Comparison of ENCODE assay signal across 8 cellular contexts in genomic region chr5:43602456-43602817, GRCh38. TPM values are rescaled to one million over a fixed set of nuclear protein-coding genes. Genes with fewer than 3 reads are reported as not detected.
DNase-seq lines count a peak whose midpoint lies in the region; ATAC-seq, FAIRE-seq and TF ChIP-seq lines count a peak whose summit lies in the region.

No MANE protein-coding gene starts in this region.

- H3K9me3 ChIP-seq in Caco-2 (no peaks in the 10 kb centered on the region), small intestine (ENCODE audit: control insufficient read depth, low read depth) (no peaks in the 10 kb centered on the region)

- no peaks in the 10 kb centered on the region for H3K27me3 ChIP-seq in Caco-2 (replicated peaks; ENCODE audit: control insufficient read depth, insufficient read depth, low read length)
- no peaks in the 10 kb centered on the region for H3K27me3 ChIP-seq in bronchial epithelial cell (ENCODE audit: control insufficient read depth, insufficient read depth, low read length)
- H3K27me3 ChIP-seq in small intestine (ENCODE audit: control insufficient read depth in 2 of 2, insufficient read depth in 2 of 2, low read length in 2 of 2): no peaks in the 10 kb centered on the region

- peaks cover 7% of the 10 kb centered on the region for H3K4me1 Mint-ChIP-seq in Caco-2 (ENCODE audit: low read depth, unreplicated experiment)

- peak; percentile 24 for ATAC-seq in GM21515 (IDR thresholded peaks at IDR 0.05; ENCODE audit: unreplicated experiment)

- H3K27me3 Mint-ChIP-seq in Caco-2 (ENCODE audit: insufficient read depth, unreplicated experiment): no peaks in the 10 kb centered on the region

- intact Hi-C loops in Caco-2 (cut with micrococcal nuclease; ENCODE audit: unreplicated experiment): loop anchor here (1.0 kb wide), 1 partner anchor 45 kb away; the partner anchor contains the start of gene PAIP1

- 0% methylated on average over 9 of the region's 9 CpGs for WGBS in small intestine, 3 donors

- BruUV-seq in Caco-2 (replicated peaks; lab: Mats Ljungman, UMichigan): TSS peak; percentile 50

- no peak for TF ChIP-seq CTCF in Caco-2 (IDR thresholded peaks at IDR 0.05; ENCODE audit: insufficient read depth in 1 of 2, low read depth in 1 of 2, low read length in 1 of 2, severe bottlenecking in 1 of 2, unreplicated experiment in 1 of 2)
- no peak for TF ChIP-seq CTCF in bronchial epithelial cell (IDR thresholded peaks at IDR 0.05; ENCODE audit: insufficient read depth, low read length, severe bottlenecking)

- CTCF ChIA-PET in Caco-2 (lab: Charles Lee): interaction anchor here (1.2 kb wide), 1 partner anchor 29 kb away, joined by 3 read pairs; no protein-coding TSS in a partner anchor

- peaks cover 23% of the 10 kb centered on the region for H3K36me3 Mint-ChIP-seq in Caco-2 (ENCODE audit: insufficient read depth, unreplicated experiment)

- H3K36me3 ChIP-seq in Caco-2 (ENCODE audit: control insufficient read depth, insufficient read depth, low read length) (no peaks in the 10 kb centered on the region; the same call in none of the 2 replicates), bronchial epithelial cell (ENCODE audit: control insufficient read depth, insufficient read depth, low read length) (no peaks in the 10 kb centered on the region), small intestine (ENCODE audit: control insufficient read depth in 2 of 2, insufficient read depth in 2 of 2, low read length in 2 of 2) (peaks cover 0 to 1% of the 10 kb centered on the region in 2 donors)

- no peaks in the 10 kb centered on the region for H3K9me3 Mint-ChIP-seq in Caco-2 (ENCODE audit: unreplicated experiment)

- H3K27ac Mint-ChIP-seq in Caco-2 (ENCODE audit: unreplicated experiment): peak overlapping the region; percentile 84

- DNase-seq in Caco-2 (peak; percentile 43 to 57), M059J (ENCODE audit: low read depth) (peak; percentile 77), SK-N-DZ (ENCODE audit: low spot score) (peak; percentile 82), bronchial epithelial cell (ENCODE audit: low read depth) (peak; percentile 40), iPS-NIHi11 (ENCODE audit: low spot score) (peak; percentile 45), small intestine (peak; percentile 46), medulla oblongata (ENCODE audit: extremely low spot score) (no peak)

- peak overlapping the region; percentile 71 to 97 for H3K27ac ChIP-seq in small intestine (ENCODE audit: low read depth in 1 of 2, low read length in 1 of 2)

- H3K4me1 ChIP-seq in Caco-2: no peaks in the 10 kb centered on the region
- H3K4me1 ChIP-seq in small intestine (ENCODE audit: control insufficient read depth in 2 of 2, insufficient read depth in 1 of 2, low read depth in 1 of 2, low read length in 1 of 2): peaks cover 0 to 9% of the 10 kb centered on the region in 2 donors

- peak overlapping the region; percentile 88 for H3K4me3 Mint-ChIP-seq in Caco-2 (ENCODE audit: unreplicated experiment)

- FAIRE-seq in bronchial epithelial cell (lab: Jason Lieb, UNC) (no peak), small intestine (lab: Jason Lieb, UNC) (no peak)

- POLR2A ChIA-PET in Caco-2 (lab: Charles Lee): interaction anchor here (1.6 kb wide), 1 partner anchor 118 kb away, joined by 4 read pairs; the partner anchor contains the start of gene TMEM267

- H3K4me3 ChIP-seq in Caco-2 (ENCODE audit: low read depth, low read length) (peak overlapping the region; percentile 60), bronchial epithelial cell (ENCODE audit: low read depth, low read length) (peak overlapping the region; percentile 71), small intestine (ENCODE audit: low read depth in 1 of 2, low read length in 2 of 2) (peak overlapping the region; percentile 79 to 85)

RNA-seq across cellular contexts. Expression of gene NNT, which starts 0.5 kb away (rescaled TPM):
- total RNA-seq in Caco-2 (2022) (42.5 and 44.8 TPM in 2 replicates), bronchial epithelial cell (29.7 and 32.9 TPM in 2 replicates)
- 44.2 and 76.1 TPM in 2 replicates for total RNA-seq in M059J (2014; rRNA removed; shearing (Covaris generic))
- 84.4 and 89.5 TPM in 2 replicates for polyA plus RNA-seq in SK-N-DZ (2014; cell fraction: cytosol; rRNA removed)
- polyA plus RNA-seq in SK-N-DZ (2014; cell fraction: nucleus; rRNA removed): 52.0 and 89.0 TPM in 2 replicates
- polyA plus RNA-seq in small intestine: 10 to 100 TPM in 2 of 3 donors, 1 to 10 TPM in 1; 7.4 to 28.0 (median 22.4) TPM

RNA-seq across cellular contexts. Expression of gene PAIP1, which starts 45.6 kb away (rescaled TPM):
- 115 and 121 TPM in 2 replicates for total RNA-seq in Caco-2 (2022)
- 155 and 192 TPM in 2 replicates for total RNA-seq in M059J (2014; rRNA removed; shearing (Covaris generic))
- polyA plus RNA-seq in SK-N-DZ (2014; cell fraction: cytosol; rRNA removed): 151 and 177 TPM in 2 replicates
- 124 and 129 TPM in 2 replicates for polyA plus RNA-seq in SK-N-DZ (2014; cell fraction: nucleus; rRNA removed)
- 92.8 and 136 TPM in 2 replicates for total RNA-seq in bronchial epithelial cell
- polyA plus RNA-seq in small intestine: 10 to 100 TPM; 45.6 to 50.9 (median 47.6) TPM
